Comparison of ENCODE assay signal across 1 cellular context in the genomic region with DNA sequence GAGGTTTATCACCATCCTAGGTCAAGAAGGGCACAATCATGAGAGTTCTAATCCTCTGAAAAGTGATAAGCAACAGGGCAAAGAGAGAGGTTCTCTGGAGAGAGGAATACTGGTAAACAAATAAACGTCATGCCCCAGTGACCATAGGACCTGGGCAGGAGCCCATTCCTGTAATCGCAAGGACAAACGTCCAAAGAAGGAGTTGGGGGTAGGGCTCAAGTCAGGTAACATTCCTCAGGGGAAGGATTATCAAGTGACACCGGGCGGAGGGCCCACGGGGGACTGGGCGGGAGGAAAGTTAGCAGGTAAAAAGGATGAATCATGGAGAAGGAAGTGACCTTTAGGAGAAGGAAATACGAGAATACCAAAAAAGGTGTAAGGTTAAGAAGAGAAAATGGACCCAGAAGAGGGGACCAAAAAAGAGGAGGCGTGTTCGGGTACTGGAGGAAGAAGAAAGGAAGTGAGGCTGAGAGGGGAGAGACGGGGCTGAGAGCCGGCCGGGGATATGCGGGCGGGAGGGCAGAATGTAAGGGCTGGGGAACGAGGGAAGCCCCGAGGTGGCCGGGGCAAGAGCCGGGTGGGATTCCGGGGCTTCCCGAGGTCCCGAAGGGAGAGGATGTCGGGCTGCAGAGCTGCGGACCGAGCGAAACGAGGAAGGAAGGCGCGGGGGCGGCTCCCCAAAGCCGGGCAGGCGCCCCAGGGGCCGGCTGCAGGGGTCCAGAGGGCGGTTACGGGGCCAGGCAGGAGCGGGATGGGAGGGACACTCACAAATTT.
TF ChIP-seq lines count a peak whose summit lies in the region.

No MANE protein-coding gene starts in this region.

TF ChIP-seq in GM12878, 131 proteins besides CTCF, POLR2A, EP300 and RAD21 (continues in another document):
- no peak for TF ChIP-seq SPI1 (IDR thresholded peaks at IDR 0.05; ENCODE audit: borderline replicate concordance, insufficient read depth, low read depth, low read length)
- TF ChIP-seq, protein P1, sequence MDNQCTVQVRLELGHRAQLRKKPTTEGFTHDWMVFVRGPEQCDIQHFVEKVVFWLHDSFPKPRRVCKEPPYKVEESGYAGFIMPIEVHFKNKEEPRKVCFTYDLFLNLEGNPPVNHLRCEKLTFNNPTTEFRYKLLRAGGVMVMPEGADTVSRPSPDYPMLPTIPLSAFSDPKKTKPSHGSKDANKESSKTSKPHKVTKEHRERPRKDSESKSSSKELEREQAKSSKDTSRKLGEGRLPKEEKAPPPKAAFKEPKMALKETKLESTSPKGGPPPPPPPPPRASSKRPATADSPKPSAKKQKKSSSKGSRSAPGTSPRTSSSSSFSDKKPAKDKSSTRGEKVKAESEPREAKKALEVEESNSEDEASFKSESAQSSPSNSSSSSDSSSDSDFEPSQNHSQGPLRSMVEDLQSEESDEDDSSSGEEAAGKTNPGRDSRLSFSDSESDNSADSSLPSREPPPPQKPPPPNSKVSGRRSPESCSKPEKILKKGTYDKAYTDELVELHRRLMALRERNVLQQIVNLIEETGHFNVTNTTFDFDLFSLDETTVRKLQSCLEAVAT (IDR thresholded peaks at IDR 0.05) = peak; percentile 68
- TF ChIP-seq RFX5 (IDR thresholded peaks at IDR 0.05; ENCODE audit: low read depth, low read length) = no peak
- peak; percentile 75 for TF ChIP-seq GABPA (IDR thresholded peaks at IDR 0.05; ENCODE audit: low read depth)
- no peak for TF ChIP-seq ZNF622 (IDR thresholded peaks at IDR 0.05)
- TF ChIP-seq SIN3A (IDR thresholded peaks at IDR 0.05; ENCODE audit: low read depth, low read length) = no peak
- TF ChIP-seq ZBTB11 (CRISPR knock-in tag; IDR thresholded peaks at IDR 0.05) = peak; percentile 67
- TF ChIP-seq, protein P2, sequence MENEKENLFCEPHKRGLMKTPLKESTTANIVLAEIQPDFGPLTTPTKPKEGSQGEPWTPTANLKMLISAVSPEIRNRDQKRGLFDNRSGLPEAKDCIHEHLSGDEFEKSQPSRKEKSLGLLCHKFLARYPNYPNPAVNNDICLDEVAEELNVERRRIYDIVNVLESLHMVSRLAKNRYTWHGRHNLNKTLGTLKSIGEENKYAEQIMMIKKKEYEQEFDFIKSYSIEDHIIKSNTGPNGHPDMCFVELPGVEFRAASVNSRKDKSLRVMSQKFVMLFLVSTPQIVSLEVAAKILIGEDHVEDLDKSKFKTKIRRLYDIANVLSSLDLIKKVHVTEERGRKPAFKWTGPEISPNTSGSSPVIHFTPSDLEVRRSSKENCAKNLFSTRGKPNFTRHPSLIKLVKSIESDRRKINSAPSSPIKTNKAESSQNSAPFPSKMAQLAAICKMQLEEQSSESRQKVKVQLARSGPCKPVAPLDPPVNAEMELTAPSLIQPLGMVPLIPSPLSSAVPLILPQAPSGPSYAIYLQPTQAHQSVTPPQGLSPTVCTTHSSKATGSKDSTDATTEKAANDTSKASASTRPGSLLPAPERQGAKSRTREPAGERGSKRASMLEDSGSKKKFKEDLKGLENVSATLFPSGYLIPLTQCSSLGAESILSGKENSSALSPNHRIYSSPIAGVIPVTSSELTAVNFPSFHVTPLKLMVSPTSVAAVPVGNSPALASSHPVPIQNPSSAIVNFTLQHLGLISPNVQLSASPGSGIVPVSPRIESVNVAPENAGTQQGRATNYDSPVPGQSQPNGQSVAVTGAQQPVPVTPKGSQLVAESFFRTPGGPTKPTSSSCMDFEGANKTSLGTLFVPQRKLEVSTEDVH (IDR thresholded peaks at IDR 0.05; ENCODE audit: low read depth, partially characterized antibody) = no peak
- TF ChIP-seq ZNF687 (IDR thresholded peaks at IDR 0.05) = no peak
- no peak for TF ChIP-seq MEF2B (IDR thresholded peaks at IDR 0.05; ENCODE audit: partially characterized antibody, poor library complexity, severe bottlenecking)
- TF ChIP-seq IKZF2 (IDR thresholded peaks at IDR 0.05) = peak; percentile 61 to 66
- no peak for TF ChIP-seq EZH2 (IDR thresholded peaks at IDR 0.05; ENCODE audit: borderline replicate concordance, control insufficient read depth, low read depth, low read length)
- TF ChIP-seq MTA2 (IDR thresholded peaks at IDR 0.05; ENCODE audit: low read depth) = peak; percentile 34; the same call in 1 of the 2 replicates
- TF ChIP-seq ZZZ3 (IDR thresholded peaks at IDR 0.05; ENCODE audit: control insufficient read depth, insufficient read length, low read depth) = no peak
- no peak for TF ChIP-seq RB1 (IDR thresholded peaks at IDR 0.05; ENCODE audit: borderline replicate concordance)
- TF ChIP-seq MYB (IDR thresholded peaks at IDR 0.05; ENCODE audit: borderline replicate concordance, low read depth, low read length) = no peak
- no peak for TF ChIP-seq SKIL (IDR thresholded peaks at IDR 0.05; ENCODE audit: low read depth, poor library complexity, severe bottlenecking)
- TF ChIP-seq CBX3 (IDR thresholded peaks at IDR 0.05; ENCODE audit: borderline replicate concordance, low read depth) = no peak
- TF ChIP-seq, protein P3, sequence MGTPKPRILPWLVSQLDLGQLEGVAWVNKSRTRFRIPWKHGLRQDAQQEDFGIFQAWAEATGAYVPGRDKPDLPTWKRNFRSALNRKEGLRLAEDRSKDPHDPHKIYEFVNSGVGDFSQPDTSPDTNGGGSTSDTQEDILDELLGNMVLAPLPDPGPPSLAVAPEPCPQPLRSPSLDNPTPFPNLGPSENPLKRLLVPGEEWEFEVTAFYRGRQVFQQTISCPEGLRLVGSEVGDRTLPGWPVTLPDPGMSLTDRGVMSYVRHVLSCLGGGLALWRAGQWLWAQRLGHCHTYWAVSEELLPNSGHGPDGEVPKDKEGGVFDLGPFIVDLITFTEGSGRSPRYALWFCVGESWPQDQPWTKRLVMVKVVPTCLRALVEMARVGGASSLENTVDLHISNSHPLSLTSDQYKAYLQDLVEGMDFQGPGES (IDR thresholded peaks at IDR 0.05) = no peak
- TF ChIP-seq RELA (IDR thresholded peaks at IDR 0.05; ENCODE audit: borderline replicate concordance, partially characterized antibody) = no peak
- TF ChIP-seq NR2C1 (IDR thresholded peaks at IDR 0.05) = no peak
- TF ChIP-seq, protein P4, sequence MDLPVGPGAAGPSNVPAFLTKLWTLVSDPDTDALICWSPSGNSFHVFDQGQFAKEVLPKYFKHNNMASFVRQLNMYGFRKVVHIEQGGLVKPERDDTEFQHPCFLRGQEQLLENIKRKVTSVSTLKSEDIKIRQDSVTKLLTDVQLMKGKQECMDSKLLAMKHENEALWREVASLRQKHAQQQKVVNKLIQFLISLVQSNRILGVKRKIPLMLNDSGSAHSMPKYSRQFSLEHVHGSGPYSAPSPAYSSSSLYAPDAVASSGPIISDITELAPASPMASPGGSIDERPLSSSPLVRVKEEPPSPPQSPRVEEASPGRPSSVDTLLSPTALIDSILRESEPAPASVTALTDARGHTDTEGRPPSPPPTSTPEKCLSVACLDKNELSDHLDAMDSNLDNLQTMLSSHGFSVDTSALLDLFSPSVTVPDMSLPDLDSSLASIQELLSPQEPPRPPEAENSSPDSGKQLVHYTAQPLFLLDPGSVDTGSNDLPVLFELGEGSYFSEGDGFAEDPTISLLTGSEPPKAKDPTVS (IDR thresholded peaks at IDR 0.05; ENCODE audit: low read depth, low read length) = no peak
- TF ChIP-seq RBBP5 (conservative IDR thresholded peaks at IDR 0.05) = no peak
- no peak for TF ChIP-seq FOS (IDR thresholded peaks at IDR 0.05; ENCODE audit: borderline replicate concordance, extremely low read depth, insufficient read length)
- no peak for TF ChIP-seq MYC (IDR thresholded peaks at IDR 0.05; ENCODE audit: insufficient read depth, insufficient read length, insufficient replicate concordance, low read length, severe bottlenecking)
- no peak for TF ChIP-seq JUNB (IDR thresholded peaks at IDR 0.05)
- TF ChIP-seq IRF4 (IDR thresholded peaks at IDR 0.05; ENCODE audit: low read depth, low read length) = no peak
- TF ChIP-seq RELB (IDR thresholded peaks at IDR 0.05; ENCODE audit: low read depth) = peak; percentile 73
- no peak for TF ChIP-seq PAX8 (IDR thresholded peaks at IDR 0.05)
